In the genomic region with DNA sequence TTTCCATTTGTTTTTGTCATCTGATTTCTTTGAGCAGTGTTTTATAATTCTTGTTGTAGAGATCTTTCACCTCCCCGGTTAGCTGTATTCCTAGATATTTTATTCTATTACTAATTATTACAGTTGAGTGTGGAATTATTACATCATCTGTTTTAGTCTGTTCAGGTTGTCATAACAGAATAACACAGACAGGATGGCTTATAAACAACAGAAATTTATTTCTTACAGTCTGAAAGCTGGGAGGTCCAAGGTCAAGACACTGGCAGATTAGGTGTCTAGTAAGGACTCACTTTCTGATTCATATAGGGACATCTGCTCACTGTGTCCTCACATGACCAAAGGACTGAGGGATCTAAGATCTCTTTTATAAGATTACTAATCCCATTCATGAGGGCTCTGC, we compare ENCODE assay signal across 21 cellular contexts.
"Had no signal": no experiment of that assay in that cellular context is flagged by ENCODE, and none has a peak within 500 bp of the region (broad histone marks: within the 10 kb centered on the region; RNA-seq: fewer than 3 reads in every experiment).

No MANE protein-coding gene starts in this region.

- H3K9me3 ChIP-seq: gastroesophageal sphincter, sigmoid colon, thoracic aorta had no signal

- H3K4me3 ChIP-seq: gastroesophageal sphincter, sigmoid colon, thoracic aorta had no signal

- DNase-seq: activated CD4-positive, alpha-beta T cell treated with anti-CD3 and anti-CD28 coated beads, Interleukin-2, amount 10 ng/mL, durations not matched to agents 7 days and 5 days; activated CD4-positive, CD25-positive, alpha-beta regulatory T cell treated with anti-CD3 and anti-CD28 coated beads, Interleukin-2, amount 50 U/mL, for 72 hours; activated CD8-positive, alpha-beta memory T cell treated with anti-CD3 and anti-CD28 coated beads, Interleukin-2, amount 10 ng/mL, durations not matched to agents 7 days and 5 days; activated CD8-positive, alpha-beta T cell treated with anti-CD3 and anti-CD28 coated beads for 36 hours; activated gamma-delta T cell treated with Interleukin-2 at 50 U/mL for 16 hours; aorta; caudate nucleus; effector CD8-positive, alpha-beta T cell; head of caudate nucleus; hypothalamus; left ventricle myocardium superior; posterior cingulate gyrus; sigmoid colon; stimulated activated CD4-positive, alpha-beta T cell treated with anti-CD3 and anti-CD28 coated beads, Interleukin-2, amount 100 ng/mL, for 48 hours; stimulated activated naive CD4-positive, alpha-beta T cell treated with Interleukin-2 at 50 U/mL for 16 hours; T-helper 1 cell; WERI-Rb-1 had no signal

- FAIRE-seq: islet of Langerhans, TTC549 had no signal

- ATAC-seq: activated CD8-positive, alpha-beta memory T cell treated with anti-CD3 and anti-CD28 coated beads, Interleukin-2, amount 10 ng/mL, durations not matched to agents 7 days and 5 days; activated CD8-positive, alpha-beta T cell treated with anti-CD3 and anti-CD28 coated beads for 36 hours; gastroesophageal sphincter; left ventricle myocardium superior had no signal

- H3K27ac ChIP-seq: gastroesophageal sphincter, sigmoid colon, thoracic aorta, WERI-Rb-1 had no signal

- H3K36me3 ChIP-seq: gastroesophageal sphincter, sigmoid colon, thoracic aorta, WERI-Rb-1 had no signal

- H3K27me3 ChIP-seq: gastroesophageal sphincter, sigmoid colon had no signal
